ENCODE assay signal across 14 cellular contexts in genomic region chr10:16586358-16587138, GRCh38.
DNase-seq lines count a peak whose midpoint lies in the region; ATAC-seq and TF ChIP-seq lines count a peak whose summit lies in the region.
"Had no signal": no experiment of that assay in that cellular context is flagged by ENCODE, and none has a peak within 500 bp of the region (broad histone marks: within the 10 kb centered on the region; RNA-seq: fewer than 3 reads in every experiment).

No MANE protein-coding gene starts in this region.

- ATAC-seq in GM18907 (IDR thresholded peaks at IDR 0.05; ENCODE audit: unreplicated experiment) (peak; percentile 95), GM21447 (IDR thresholded peaks at IDR 0.05; ENCODE audit: unreplicated experiment) (peak; percentile 94), HG03060 (IDR thresholded peaks at IDR 0.05; ENCODE audit: low read depth, unreplicated experiment) (peak; percentile 74)
- ATAC-seq: HCT116 had no signal

- H2BK12ac ChIP-seq in H9 (ENCODE audit: insufficient read length, low read depth, low read length) = no peak overlapping the region

- H3K79me2 ChIP-seq in H9 (ENCODE audit: insufficient read depth, low read length) = no peaks in the 10 kb centered on the region

- no peak overlapping the region for H3K14ac ChIP-seq in H9 (ENCODE audit: insufficient read depth, low read length)

- WGBS in H9 (ENCODE audit: extremely low coverage, insufficient read length, low lambda C conversion rate) = no CpG with 5 or more reads among the region's 7 CpGs

- no peak overlapping the region for H3T11ph ChIP-seq in H9 (ENCODE audit: low read length)

- no peak overlapping the region for H2BK120ac ChIP-seq in H9 (ENCODE audit: low read depth, low read length, poor library complexity, severe bottlenecking)

- H3K9me3 ChIP-seq in H9 (ENCODE audit: control insufficient read depth, low read depth, low read length) = no peaks in the 10 kb centered on the region
- H3K9me3 ChIP-seq: MG63 had no signal

- H3K4me3 Mint-ChIP-seq in endothelial cell (ENCODE audit: unreplicated experiment) (no peak overlapping the region), H9 (no peak overlapping the region)

- H2AK5ac ChIP-seq in H9 (ENCODE audit: insufficient read length, low read length) = no peak overlapping the region

- H4K20me1 ChIP-seq in H9 (ENCODE audit: control insufficient read depth, insufficient read depth, insufficient read length) = no peaks in the 10 kb centered on the region

- no peak overlapping the region for H4K91ac ChIP-seq in H9 (ENCODE audit: insufficient read length, low read depth, low read length)

- H3K79me1 ChIP-seq in H9 (ENCODE audit: insufficient read depth, low read depth, low read length, poor library complexity, severe bottlenecking) = no peaks in the 10 kb centered on the region

- H3K27me3 Mint-ChIP-seq in endothelial cell (ENCODE audit: unreplicated experiment) (no peaks in the 10 kb centered on the region), H9 (ENCODE audit: low read depth) (no peaks in the 10 kb centered on the region)

- no peak overlapping the region for H3K4ac ChIP-seq in H9 (ENCODE audit: low read depth, low read length)

- no peaks in the 10 kb centered on the region for H3K27me3 ChIP-seq in H9 (ENCODE audit: insufficient read depth, low read length)
- H3K27me3 ChIP-seq: MG63 had no signal

- no peak overlapping the region for H2BK5ac ChIP-seq in H9 (ENCODE audit: insufficient read length, low read length)

- H3K23me2 ChIP-seq in H9 (ENCODE audit: insufficient read length, low read depth, low read length, poor library complexity, severe bottlenecking) = no peaks in the 10 kb centered on the region

- H3K36me3 Mint-ChIP-seq in endothelial cell (ENCODE audit: low read depth, unreplicated experiment) = no peaks in the 10 kb centered on the region
- H3K36me3 Mint-ChIP-seq in H9 (ENCODE audit: insufficient read depth in 1 of 3, low read depth in 3 of 3) = no peaks in the 10 kb centered on the region

- DNase-seq in endothelial cell (ENCODE audit: low spot score) = no peak
- DNase-seq in anterior cingulate cortex (lab: John Stamatoyannopoulos, UW) = no peak
- DNase-seq in iPS-NIHi7 (ENCODE audit: extremely low spot score) = no peak
- no peak for DNase-seq in H9
- no peak for DNase-seq in HK-2 (ENCODE audit: unreplicated experiment)
- DNase-seq: effector CD8-positive, alpha-beta T cell; MG63; NCI-H526 treated with DMSO at 0.1 percent for 48 hours; retina had no signal

- TF ChIP-seq CTCF in endothelial cell (IDR thresholded peaks at IDR 0.05; ENCODE audit: unreplicated experiment) (no peak), H9 (conservative IDR thresholded peaks at IDR 0.05) (no peak)

- H4K8ac ChIP-seq in H9 (replicated peaks; ENCODE audit: insufficient read length, low read depth, low read length) = no peak overlapping the region

- no peak overlapping the region for H3K27ac ChIP-seq in H9 (ENCODE audit: insufficient read length, low read depth, low read length)
- H3K27ac ChIP-seq: SK-N-MC had no signal

- no peak overlapping the region for H3K23ac ChIP-seq in H9 (ENCODE audit: insufficient read length, low read depth, low read length)

- H2BK15ac ChIP-seq in H9 (ENCODE audit: low read depth, low read length) = no peak overlapping the region

- H3K4me1 Mint-ChIP-seq in endothelial cell (ENCODE audit: unreplicated experiment) = peaks cover 19% of the 10 kb centered on the region
- H3K4me1 Mint-ChIP-seq in H9 = peaks cover 2 to 8% of the 10 kb centered on the region in 2 experiments; a peak in 3 of 4 replicates

- no peak overlapping the region for H4K5ac ChIP-seq in H9 (ENCODE audit: insufficient read length, low read depth, low read length)

- no peak overlapping the region for H3K9ac ChIP-seq in H9 (ENCODE audit: extremely low read depth, insufficient read length, low read length)

- H3K9me3 Mint-ChIP-seq in endothelial cell (ENCODE audit: unreplicated experiment) = no peaks in the 10 kb centered on the region
- H3K9me3 Mint-ChIP-seq in H9 = no peaks in the 10 kb centered on the region

- no peak overlapping the region for H2BK20ac ChIP-seq in H9 (ENCODE audit: low read depth, low read length, poor library complexity, severe bottlenecking)

- H3K4me2 ChIP-seq in H9 (ENCODE audit: insufficient read depth, insufficient read length, low read length) = no peak overlapping the region

- no peaks in the 10 kb centered on the region for H3K4me1 ChIP-seq in H9 (ENCODE audit: insufficient read depth, low read length)

- H3K27ac Mint-ChIP-seq in endothelial cell (ENCODE audit: unreplicated experiment) (peak overlapping the region; percentile 36), H9 (no peak overlapping the region)

- H2AFZ ChIP-seq in H9 (ENCODE audit: low read length) = no peak overlapping the region

- H3K56ac ChIP-seq in H9 (ENCODE audit: insufficient read length, low read depth, low read length) = no peak overlapping the region

- no peak overlapping the region for H3K18ac ChIP-seq in H9 (ENCODE audit: insufficient read length, low read depth, low read length)
